20 cellular contexts compared by ENCODE assay signal in genomic region chr1:6321205-6321604, GRCh38.
DNase-seq lines count a peak whose midpoint lies in the region; ATAC-seq and TF ChIP-seq lines count a peak whose summit lies in the region.
"Had no signal": no experiment of that assay in that cellular context is flagged by ENCODE, and none has a peak within 500 bp of the region (broad histone marks: within the 10 kb centered on the region; RNA-seq: fewer than 3 reads in every experiment).

No MANE protein-coding gene starts in this region.

- TF ChIP-seq CTCF in chondrocyte (IDR thresholded peaks at IDR 0.05) (no peak), mucosa of descending colon (IDR thresholded peaks at IDR 0.05) (no peak), upper lobe of right lung (IDR thresholded peaks at IDR 0.05) (no peak)

- no peak for ATAC-seq in T-helper 17 cell
- peak; percentile 50 for ATAC-seq in mucosa of descending colon
- peak; percentile 65 for ATAC-seq in upper lobe of right lung
- no peak for ATAC-seq in activated CD4-positive, alpha-beta T cell treated with anti-CD3 and anti-CD28 coated beads for 36 hours

- H3K4me3 Mint-ChIP-seq in T-helper 17 cell: no peak overlapping the region
- no peak overlapping the region for H3K4me3 Mint-ChIP-seq in chondrocyte (ENCODE audit: unreplicated experiment)
- H3K4me3 Mint-ChIP-seq in activated CD4-positive, alpha-beta T cell treated with anti-CD3 and anti-CD28 coated beads for 36 hours: no peak overlapping the region
- H3K4me3 Mint-ChIP-seq: IgD-negative memory B cell had no signal

- H3K27ac Mint-ChIP-seq in T-helper 17 cell: peak overlapping the region; percentile 41
- H3K27ac Mint-ChIP-seq in chondrocyte (ENCODE audit: unreplicated experiment): peak overlapping the region; percentile 20
- no peak overlapping the region for H3K27ac Mint-ChIP-seq in activated CD4-positive, alpha-beta T cell treated with anti-CD3 and anti-CD28 coated beads for 36 hours
- H3K27ac Mint-ChIP-seq: IgD-negative memory B cell had no signal

- H3K36me3 Mint-ChIP-seq in T-helper 17 cell (ENCODE audit: low read depth): peaks cover under 1% of the 10 kb centered on the region
- peaks cover 3% of the 10 kb centered on the region for H3K36me3 Mint-ChIP-seq in chondrocyte (ENCODE audit: low read depth)
- H3K36me3 Mint-ChIP-seq in activated CD4-positive, alpha-beta T cell treated with anti-CD3 and anti-CD28 coated beads for 36 hours (ENCODE audit: low read depth): peaks cover 15% of the 10 kb centered on the region

- H3K27me3 ChIP-seq in upper lobe of right lung: no peaks in the 10 kb centered on the region
- H3K27me3 ChIP-seq: MG63, Peyer's patch had no signal

- no peaks in the 10 kb centered on the region for H3K9me3 ChIP-seq in T-helper 17 cell (ENCODE audit: control insufficient read depth, low read length, poor library complexity, severe bottlenecking)
- H3K9me3 ChIP-seq in mucosa of descending colon: no peaks in the 10 kb centered on the region
- H3K9me3 ChIP-seq in upper lobe of right lung: no peaks in the 10 kb centered on the region
- H3K9me3 ChIP-seq: MG63, Peyer's patch had no signal

- H3K36me3 ChIP-seq in mucosa of descending colon (ENCODE audit: low read depth) (no peaks in the 10 kb centered on the region), upper lobe of right lung (no peaks in the 10 kb centered on the region)

- no peak overlapping the region for H3K4me3 ChIP-seq in mucosa of descending colon
- H3K4me3 ChIP-seq in upper lobe of right lung: no peak overlapping the region
- H3K4me3 ChIP-seq: MG63, Peyer's patch had no signal

- intact Hi-C loops in mucosa of descending colon (cut with DNase I, micrococcal nuclease): no loop called here
- intact Hi-C loops in upper lobe of right lung (cut with DNase I): no loop called here
- intact Hi-C loops in activated CD4-positive, alpha-beta T cell treated with anti-CD3 and anti-CD28 coated beads for 36 hours (cut with DNase I, micrococcal nuclease): no loop called here

- no peak overlapping the region for H3K27ac ChIP-seq in upper lobe of right lung
- H3K27ac ChIP-seq: C4-2B, Peyer's patch had no signal

- H3K4me1 Mint-ChIP-seq in T-helper 17 cell: no peaks in the 10 kb centered on the region
- H3K4me1 Mint-ChIP-seq in chondrocyte (ENCODE audit: low read depth): peaks cover 10% of the 10 kb centered on the region
- no peaks in the 10 kb centered on the region for H3K4me1 Mint-ChIP-seq in activated CD4-positive, alpha-beta T cell treated with anti-CD3 and anti-CD28 coated beads for 36 hours
- H3K4me1 Mint-ChIP-seq: IgD-negative memory B cell had no signal

- no peaks in the 10 kb centered on the region for H3K4me1 ChIP-seq in mucosa of descending colon (ENCODE audit: low read depth)
- H3K4me1 ChIP-seq in upper lobe of right lung: no peaks in the 10 kb centered on the region
- H3K4me1 ChIP-seq: Peyer's patch had no signal

- H3K9me3 Mint-ChIP-seq in chondrocyte (ENCODE audit: low read depth): no peaks in the 10 kb centered on the region
- no peaks in the 10 kb centered on the region for H3K9me3 Mint-ChIP-seq in activated CD4-positive, alpha-beta T cell treated with anti-CD3 and anti-CD28 coated beads for 36 hours (ENCODE audit: low read depth)
- H3K9me3 Mint-ChIP-seq: IgD-negative memory B cell had no signal

- POLR2A ChIA-PET in activated CD4-positive, alpha-beta T cell treated with anti-CD3 and anti-CD28 coated beads for 36 hours (lab: Charles Lee): no interaction called here

- DNase-seq in T-helper 17 cell (no peak), chondrocyte (ENCODE audit: low spot score) (no peak), mucosa of descending colon (no peak), upper lobe of right lung (no peak), NCI-H345 (lab: John Stamatoyannopoulos, UW) (no peak)
- DNase-seq in activated CD8-positive, alpha-beta memory T cell treated with anti-CD3 and anti-CD28 coated beads, Interleukin-2, amount 50 U/mL, for 48 hours: no peak
- no peak for DNase-seq in activated CD4-positive, alpha-beta T cell treated with anti-CD3 and anti-CD28 coated beads for 36 hours
- DNase-seq: AML-193, DMS 273 treated with DMSO at 0.1 percent for 48 hours, DND-41, Kasumi-1, MG63, NCI-H1048, NCI-H1436, NCI-H2029, NCI-H446, NCI-H526 treated with DMSO at 0.1 percent for 48 hours, Peyer's patch had no signal

- H3K27me3 Mint-ChIP-seq in T-helper 17 cell (no peaks in the 10 kb centered on the region), chondrocyte (ENCODE audit: low read depth) (no peaks in the 10 kb centered on the region)
- no peaks in the 10 kb centered on the region for H3K27me3 Mint-ChIP-seq in activated CD4-positive, alpha-beta T cell treated with anti-CD3 and anti-CD28 coated beads for 36 hours
- H3K27me3 Mint-ChIP-seq: IgD-negative memory B cell had no signal

- CTCF ChIA-PET in activated CD4-positive, alpha-beta T cell treated with anti-CD3 and anti-CD28 coated beads for 36 hours (lab: Charles Lee): no interaction called here

Comparison
In these comparisons a context has a peak if more than half of its experiments do, and no peak if none do; other contexts are left out.
1. ATAC-seq: peak in mucosa of descending colon (single experiment) and upper lobe of right lung (single experiment); none in T-helper 17 cell (single experiment) and activated CD4-positive, alpha-beta T cell treated with anti-CD3 and anti-CD28 coated beads for 36 hours (single experiment).